ENCODE assay signal across 1 cellular context in genomic region chr4:124946696-124947095, GRCh38.
TF ChIP-seq lines count a peak whose summit lies in the region.

No MANE protein-coding gene starts in this region.

TF ChIP-seq in HepG2, 621 proteins besides CTCF, POLR2A, EP300 and RAD21 (continued from another document):
- no peak for TF ChIP-seq ZSCAN5A (CRISPR knock-in tag; IDR thresholded peaks at IDR 0.05; ENCODE audit: borderline replicate concordance)
